Comparison of ENCODE assay signal across 1 cellular context in genomic region chr1:243254927-243255790, GRCh38.
TF ChIP-seq lines count a peak whose summit lies in the region.

TSS of gene CEP170 (minus strand) at chr1:243255281. CDS start at chr1:243225280, 30,001 bp downstream.

TF ChIP-seq in HepG2, 621 proteins besides CTCF, POLR2A, EP300 and RAD21 (continued from another document and continues in another):
- TF ChIP-seq ZNF781 (CRISPR knock-in tag; IDR thresholded peaks at IDR 0.05; ENCODE audit: borderline replicate concordance, not compliant biosample characterization) (no peak), EEA1 (CRISPR knock-in tag; IDR thresholded peaks at IDR 0.05; ENCODE audit: borderline replicate concordance) (no peak), ZNF570 (CRISPR knock-in tag; IDR thresholded peaks at IDR 0.05; ENCODE audit: borderline replicate concordance) (no peak), ZSCAN12 (CRISPR knock-in tag; IDR thresholded peaks at IDR 0.05) (no peak), ZNF235 (CRISPR knock-in tag; IDR thresholded peaks at IDR 0.05; ENCODE audit: borderline replicate concordance) (no peak), ZFP36 (IDR thresholded peaks at IDR 0.05; ENCODE audit: borderline replicate concordance, low read depth, low read length, partially characterized antibody) (no peak), ZMYM3 (CRISPR knock-in tag; IDR thresholded peaks at IDR 0.05) (no peak), KLF12 (CRISPR knock-in tag; IDR thresholded peaks at IDR 0.05; ENCODE audit: borderline replicate concordance) (no peak; the same call in 1 of the 2 replicates), ZNF292 (CRISPR knock-in tag; IDR thresholded peaks at IDR 0.05; ENCODE audit: borderline replicate concordance, low read depth) (0 out of 2 replicates have a peak, but pooled peaks have one; percentile 27), NFE2 (CRISPR knock-in tag; IDR thresholded peaks at IDR 0.05) (no peak), RFXAP (CRISPR knock-in tag; IDR thresholded peaks at IDR 0.05; ENCODE audit: borderline replicate concordance) (0 out of 2 replicates have a peak, but pooled peaks have one; percentile 15), ZNF441 (CRISPR knock-in tag; IDR thresholded peaks at IDR 0.05; ENCODE audit: borderline replicate concordance) (no peak), E2F5 (CRISPR knock-in tag; conservative IDR thresholded peaks at IDR 0.05) (no peak), NR3C1 (CRISPR knock-in tag; IDR thresholded peaks at IDR 0.05) (no peak), ZNF530 (CRISPR knock-in tag; IDR thresholded peaks at IDR 0.05; ENCODE audit: low read depth) (no peak), ZFP90 (CRISPR knock-in tag; IDR thresholded peaks at IDR 0.05; ENCODE audit: borderline replicate concordance) (0 out of 2 replicates have a peak, but pooled peaks have one; percentile 33), BHLHE40 (IDR thresholded peaks at IDR 0.05; ENCODE audit: low read length) (no peak), TRIM22 (IDR thresholded peaks at IDR 0.05) (no peak), ZNF280D (CRISPR knock-in tag; IDR thresholded peaks at IDR 0.05) (no peak), PRPF4 (IDR thresholded peaks at IDR 0.05; ENCODE audit: low read depth, low read length, poor library complexity, severe bottlenecking) (no peak), HDAC1 (CRISPR knock-in tag; IDR thresholded peaks at IDR 0.05) (peak; percentile 50; the same call in 1 of the 2 replicates), ZNF276 (CRISPR knock-in tag; IDR thresholded peaks at IDR 0.05; ENCODE audit: low read depth) (no peak), ASH2L (IDR thresholded peaks at IDR 0.05; ENCODE audit: insufficient read length, low read depth, low read length) (peak; percentile 72), ETV5 (CRISPR knock-in tag; IDR thresholded peaks at IDR 0.05; ENCODE audit: borderline replicate concordance) (peak; percentile 7; the same call in 1 of the 2 replicates)
- TF ChIP-seq, protein P1, sequence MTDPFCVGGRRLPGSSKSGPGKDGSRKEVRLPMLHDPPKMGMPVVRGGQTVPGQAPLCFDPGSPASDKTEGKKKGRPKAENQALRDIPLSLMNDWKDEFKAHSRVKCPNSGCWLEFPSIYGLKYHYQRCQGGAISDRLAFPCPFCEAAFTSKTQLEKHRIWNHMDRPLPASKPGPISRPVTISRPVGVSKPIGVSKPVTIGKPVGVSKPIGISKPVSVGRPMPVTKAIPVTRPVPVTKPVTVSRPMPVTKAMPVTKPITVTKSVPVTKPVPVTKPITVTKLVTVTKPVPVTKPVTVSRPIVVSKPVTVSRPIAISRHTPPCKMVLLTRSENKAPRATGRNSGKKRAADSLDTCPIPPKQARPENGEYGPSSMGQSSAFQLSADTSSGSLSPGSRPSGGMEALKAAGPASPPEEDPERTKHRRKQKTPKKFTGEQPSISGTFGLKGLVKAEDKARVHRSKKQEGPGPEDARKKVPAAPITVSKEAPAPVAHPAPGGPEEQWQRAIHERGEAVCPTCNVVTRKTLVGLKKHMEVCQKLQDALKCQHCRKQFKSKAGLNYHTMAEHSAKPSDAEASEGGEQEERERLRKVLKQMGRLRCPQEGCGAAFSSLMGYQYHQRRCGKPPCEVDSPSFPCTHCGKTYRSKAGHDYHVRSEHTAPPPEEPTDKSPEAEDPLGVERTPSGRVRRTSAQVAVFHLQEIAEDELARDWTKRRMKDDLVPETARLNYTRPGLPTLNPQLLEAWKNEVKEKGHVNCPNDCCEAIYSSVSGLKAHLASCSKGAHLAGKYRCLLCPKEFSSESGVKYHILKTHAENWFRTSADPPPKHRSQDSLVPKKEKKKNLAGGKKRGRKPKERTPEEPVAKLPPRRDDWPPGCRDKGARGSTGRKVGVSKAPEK (CRISPR knock-in tag; IDR thresholded peaks at IDR 0.05; ENCODE audit: borderline replicate concordance): no peak
- TF ChIP-seq, protein P2, sequence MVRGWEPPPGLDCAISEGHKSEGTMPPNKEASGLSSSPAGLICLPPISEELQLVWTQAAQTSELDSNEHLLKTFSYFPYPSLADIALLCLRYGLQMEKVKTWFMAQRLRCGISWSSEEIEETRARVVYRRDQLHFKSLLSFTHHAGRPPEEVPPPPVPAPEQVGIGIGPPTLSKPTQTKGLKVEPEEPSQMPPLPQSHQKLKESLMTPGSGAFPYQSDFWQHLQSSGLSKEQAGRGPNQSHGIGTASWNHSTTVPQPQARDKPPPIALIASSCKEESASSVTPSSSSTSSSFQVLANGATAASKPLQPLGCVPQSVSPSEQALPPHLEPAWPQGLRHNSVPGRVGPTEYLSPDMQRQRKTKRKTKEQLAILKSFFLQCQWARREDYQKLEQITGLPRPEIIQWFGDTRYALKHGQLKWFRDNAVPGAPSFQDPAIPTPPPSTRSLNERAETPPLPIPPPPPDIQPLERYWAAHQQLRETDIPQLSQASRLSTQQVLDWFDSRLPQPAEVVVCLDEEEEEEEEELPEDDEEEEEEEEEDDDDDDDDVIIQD (CRISPR knock-in tag; IDR thresholded peaks at IDR 0.05; ENCODE audit: low read depth): peak; percentile 28; the same call in 1 of the 2 replicates
- TF ChIP-seq, protein P3, sequence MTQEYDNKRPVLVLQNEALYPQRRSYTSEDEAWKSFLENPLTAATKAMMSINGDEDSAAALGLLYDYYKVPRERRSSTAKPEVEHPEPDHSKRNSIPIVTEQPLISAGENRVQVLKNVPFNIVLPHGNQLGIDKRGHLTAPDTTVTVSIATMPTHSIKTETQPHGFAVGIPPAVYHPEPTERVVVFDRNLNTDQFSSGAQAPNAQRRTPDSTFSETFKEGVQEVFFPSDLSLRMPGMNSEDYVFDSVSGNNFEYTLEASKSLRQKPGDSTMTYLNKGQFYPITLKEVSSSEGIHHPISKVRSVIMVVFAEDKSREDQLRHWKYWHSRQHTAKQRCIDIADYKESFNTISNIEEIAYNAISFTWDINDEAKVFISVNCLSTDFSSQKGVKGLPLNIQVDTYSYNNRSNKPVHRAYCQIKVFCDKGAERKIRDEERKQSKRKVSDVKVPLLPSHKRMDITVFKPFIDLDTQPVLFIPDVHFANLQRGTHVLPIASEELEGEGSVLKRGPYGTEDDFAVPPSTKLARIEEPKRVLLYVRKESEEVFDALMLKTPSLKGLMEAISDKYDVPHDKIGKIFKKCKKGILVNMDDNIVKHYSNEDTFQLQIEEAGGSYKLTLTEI (CRISPR knock-in tag; conservative IDR thresholded peaks at IDR 0.05): no peak
- TF ChIP-seq, protein P4, sequence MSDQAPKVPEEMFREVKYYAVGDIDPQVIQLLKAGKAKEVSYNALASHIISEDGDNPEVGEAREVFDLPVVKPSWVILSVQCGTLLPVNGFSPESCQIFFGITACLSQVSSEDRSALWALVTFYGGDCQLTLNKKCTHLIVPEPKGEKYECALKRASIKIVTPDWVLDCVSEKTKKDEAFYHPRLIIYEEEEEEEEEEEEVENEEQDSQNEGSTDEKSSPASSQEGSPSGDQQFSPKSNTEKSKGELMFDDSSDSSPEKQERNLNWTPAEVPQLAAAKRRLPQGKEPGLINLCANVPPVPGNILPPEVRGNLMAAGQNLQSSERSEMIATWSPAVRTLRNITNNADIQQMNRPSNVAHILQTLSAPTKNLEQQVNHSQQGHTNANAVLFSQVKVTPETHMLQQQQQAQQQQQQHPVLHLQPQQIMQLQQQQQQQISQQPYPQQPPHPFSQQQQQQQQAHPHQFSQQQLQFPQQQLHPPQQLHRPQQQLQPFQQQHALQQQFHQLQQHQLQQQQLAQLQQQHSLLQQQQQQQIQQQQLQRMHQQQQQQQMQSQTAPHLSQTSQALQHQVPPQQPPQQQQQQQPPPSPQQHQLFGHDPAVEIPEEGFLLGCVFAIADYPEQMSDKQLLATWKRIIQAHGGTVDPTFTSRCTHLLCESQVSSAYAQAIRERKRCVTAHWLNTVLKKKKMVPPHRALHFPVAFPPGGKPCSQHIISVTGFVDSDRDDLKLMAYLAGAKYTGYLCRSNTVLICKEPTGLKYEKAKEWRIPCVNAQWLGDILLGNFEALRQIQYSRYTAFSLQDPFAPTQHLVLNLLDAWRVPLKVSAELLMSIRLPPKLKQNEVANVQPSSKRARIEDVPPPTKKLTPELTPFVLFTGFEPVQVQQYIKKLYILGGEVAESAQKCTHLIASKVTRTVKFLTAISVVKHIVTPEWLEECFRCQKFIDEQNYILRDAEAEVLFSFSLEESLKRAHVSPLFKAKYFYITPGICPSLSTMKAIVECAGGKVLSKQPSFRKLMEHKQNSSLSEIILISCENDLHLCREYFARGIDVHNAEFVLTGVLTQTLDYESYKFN (CRISPR knock-in tag; conservative IDR thresholded peaks at IDR 0.05): peak; percentile 24; the same call in 1 of the 2 replicates
- TF ChIP-seq, protein P5, sequence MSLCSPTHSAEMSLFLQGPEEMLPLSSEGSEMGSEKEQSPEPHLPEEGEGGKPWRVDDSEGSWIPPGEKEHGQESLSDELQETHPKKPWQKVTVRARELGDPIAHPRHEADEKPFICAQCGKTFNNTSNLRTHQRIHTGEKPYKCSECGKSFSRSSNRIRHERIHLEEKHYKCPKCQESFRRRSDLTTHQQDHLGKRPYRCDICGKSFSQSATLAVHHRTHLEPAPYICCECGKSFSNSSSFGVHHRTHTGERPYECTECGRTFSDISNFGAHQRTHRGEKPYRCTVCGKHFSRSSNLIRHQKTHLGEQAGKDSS (CRISPR knock-in tag; IDR thresholded peaks at IDR 0.05; ENCODE audit: borderline replicate concordance, low read depth): peak; percentile 56; the same call in 1 of the 2 replicates
- TF ChIP-seq, protein P6, sequence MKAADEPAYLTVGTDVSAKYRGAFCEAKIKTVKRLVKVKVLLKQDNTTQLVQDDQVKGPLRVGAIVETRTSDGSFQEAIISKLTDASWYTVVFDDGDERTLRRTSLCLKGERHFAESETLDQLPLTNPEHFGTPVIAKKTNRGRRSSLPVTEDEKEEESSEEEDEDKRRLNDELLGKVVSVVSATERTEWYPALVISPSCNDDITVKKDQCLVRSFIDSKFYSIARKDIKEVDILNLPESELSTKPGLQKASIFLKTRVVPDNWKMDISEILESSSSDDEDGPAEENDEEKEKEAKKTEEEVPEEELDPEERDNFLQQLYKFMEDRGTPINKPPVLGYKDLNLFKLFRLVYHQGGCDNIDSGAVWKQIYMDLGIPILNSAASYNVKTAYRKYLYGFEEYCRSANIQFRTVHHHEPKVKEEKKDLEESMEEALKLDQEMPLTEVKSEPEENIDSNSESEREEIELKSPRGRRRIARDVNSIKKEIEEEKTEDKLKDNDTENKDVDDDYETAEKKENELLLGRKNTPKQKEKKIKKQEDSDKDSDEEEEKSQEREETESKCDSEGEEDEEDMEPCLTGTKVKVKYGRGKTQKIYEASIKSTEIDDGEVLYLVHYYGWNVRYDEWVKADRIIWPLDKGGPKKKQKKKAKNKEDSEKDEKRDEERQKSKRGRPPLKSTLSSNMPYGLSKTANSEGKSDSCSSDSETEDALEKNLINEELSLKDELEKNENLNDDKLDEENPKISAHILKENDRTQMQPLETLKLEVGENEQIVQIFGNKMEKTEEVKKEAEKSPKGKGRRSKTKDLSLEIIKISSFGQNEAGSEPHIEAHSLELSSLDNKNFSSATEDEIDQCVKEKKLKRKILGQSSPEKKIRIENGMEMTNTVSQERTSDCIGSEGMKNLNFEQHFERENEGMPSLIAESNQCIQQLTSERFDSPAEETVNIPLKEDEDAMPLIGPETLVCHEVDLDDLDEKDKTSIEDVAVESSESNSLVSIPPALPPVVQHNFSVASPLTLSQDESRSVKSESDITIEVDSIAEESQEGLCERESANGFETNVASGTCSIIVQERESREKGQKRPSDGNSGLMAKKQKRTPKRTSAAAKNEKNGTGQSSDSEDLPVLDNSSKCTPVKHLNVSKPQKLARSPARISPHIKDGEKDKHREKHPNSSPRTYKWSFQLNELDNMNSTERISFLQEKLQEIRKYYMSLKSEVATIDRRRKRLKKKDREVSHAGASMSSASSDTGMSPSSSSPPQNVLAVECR (CRISPR knock-in tag; IDR thresholded peaks at IDR 0.05; ENCODE audit: borderline replicate concordance): peak; percentile 65; the same call in 1 of the 2 replicates
